9 cellular contexts compared by ENCODE assay signal in the genomic region with DNA sequence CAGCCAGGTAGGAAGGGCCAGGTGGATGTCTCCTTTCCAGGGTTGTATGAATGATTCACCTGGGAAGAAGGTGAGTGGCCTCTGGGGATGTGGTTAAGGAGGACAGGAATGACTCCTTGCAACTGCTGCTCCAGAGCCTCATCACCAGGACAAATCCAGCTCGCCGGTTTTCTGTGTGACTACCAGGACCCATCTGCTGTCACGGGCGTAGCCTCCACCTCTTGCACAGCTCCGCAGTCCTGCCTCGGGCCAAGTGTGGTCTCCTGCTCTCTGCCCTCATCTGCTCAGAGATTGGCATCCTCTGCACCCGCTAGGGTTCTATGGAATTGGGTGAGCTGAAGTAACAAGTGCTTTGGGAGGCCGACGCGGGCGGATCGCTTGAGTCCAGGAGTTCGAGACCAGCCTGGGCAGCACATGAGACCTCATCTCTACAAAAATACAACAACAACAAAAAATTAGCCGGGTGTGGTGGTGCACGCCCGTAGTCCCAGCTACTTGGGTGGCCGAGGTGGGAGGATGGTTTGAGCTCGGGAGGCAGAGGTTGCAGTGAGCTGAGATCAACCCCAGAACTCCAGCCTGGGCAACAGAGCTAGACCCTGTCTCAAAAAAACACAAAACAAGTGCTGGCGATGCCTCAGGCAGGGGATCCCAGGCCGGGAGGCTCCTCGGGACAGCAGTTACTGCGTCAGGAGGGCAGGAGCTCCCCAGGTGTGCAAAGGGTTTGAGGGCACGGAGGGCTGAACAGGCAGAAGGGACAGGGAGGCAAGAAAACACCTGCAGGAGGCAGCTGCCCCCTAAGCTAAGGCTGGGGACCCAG. TPM values are rescaled to one million over a fixed set of nuclear protein-coding genes. Genes with fewer than 3 reads are reported as not detected.
DNase-seq lines count a peak whose midpoint lies in the region; ATAC-seq and TF ChIP-seq lines count a peak whose summit lies in the region.
"Had no signal": no experiment of that assay in that cellular context is flagged by ENCODE, and none has a peak within 500 bp of the region (broad histone marks: within the 10 kb centered on the region; RNA-seq: fewer than 3 reads in every experiment).

No MANE protein-coding gene starts in this region.

- H3K36me3 ChIP-seq in SK-N-SH (replicated peaks in 1 of 2; ENCODE audit: control insufficient read depth in 1 of 2, insufficient read depth in 2 of 2, low read length in 1 of 2) = peaks cover 4% of the 10 kb centered on the region in 2 experiments
- H3K36me3 ChIP-seq in kidney epithelial cell (ENCODE audit: control insufficient read depth, insufficient read depth, low read length) = no peaks in the 10 kb centered on the region

- H3K36me3 Mint-ChIP-seq in activated naive CD8-positive, alpha-beta T cell treated with anti-CD3 and anti-CD28 coated beads for 36 hours = peaks cover 24% of the 10 kb centered on the region

- H2AFZ ChIP-seq in SK-N-SH (ENCODE audit: low read depth) = peak overlapping the region; percentile 81; the same call in 1 of the 2 replicates

- ATAC-seq in SK-N-SH treated with all-trans-retinoic acid at 6 μM for 48 hours (no peak), GM21528 (IDR thresholded peaks at IDR 0.05; ENCODE audit: low FRiP score, unreplicated experiment) (no peak)

- no peak for DNase-seq in SK-N-SH
- DNase-seq in activated naive CD8-positive, alpha-beta T cell treated with anti-CD3 and anti-CD28 coated beads for 36 hours = no peak
- DNase-seq in kidney epithelial cell (ENCODE audit: low read depth) = no peak
- peak in 1 of 49 donors; percentile 45 for DNase-seq in substantia nigra (lab: John Stamatoyannopoulos, UW)
- no peak for DNase-seq in stimulated activated CD4-positive, alpha-beta T cell treated with anti-CD3 and anti-CD28 coated beads, Interleukin-15, amount 100 ng/mL, for 24 hours
- no peak for DNase-seq in Ammon's horn (ENCODE audit: low spot score)

- peaks cover 0 to under 1% of the 10 kb centered on the region in 2 experiments; a peak in 1 of 4 replicates for H3K4me1 ChIP-seq in SK-N-SH (ENCODE audit: control insufficient read depth in 1 of 2, insufficient read depth in 2 of 2, low read depth in 1 of 2, low read length in 1 of 2)

- H4K20me1 ChIP-seq in SK-N-SH (ENCODE audit: insufficient read depth) = no peaks in the 10 kb centered on the region; the same call in 1 of the 2 replicates

- H3K4me3 ChIP-seq in SK-N-SH (ENCODE audit: low read depth in 2 of 2, low read length in 1 of 2) (peak overlapping the region; percentile 47 to 56), kidney epithelial cell (ENCODE audit: low read depth, low read length) (peak overlapping the region; percentile 79)

- H3K4me1 Mint-ChIP-seq in activated naive CD8-positive, alpha-beta T cell treated with anti-CD3 and anti-CD28 coated beads for 36 hours = peaks cover 32% of the 10 kb centered on the region

- no peaks in the 10 kb centered on the region for H3K9me2 ChIP-seq in SK-N-SH

- no peaks in the 10 kb centered on the region for H3K27me3 Mint-ChIP-seq in activated naive CD8-positive, alpha-beta T cell treated with anti-CD3 and anti-CD28 coated beads for 36 hours

- H3K9me3 Mint-ChIP-seq in activated naive CD8-positive, alpha-beta T cell treated with anti-CD3 and anti-CD28 coated beads for 36 hours = no peaks in the 10 kb centered on the region

- CTCF ChIA-PET in SK-N-SH (lab: Yijun Ruan, JAX) = interaction anchor here (0.8 to 4.7 kb wide), 15 partner anchors 9 to 145 kb away, joined by 3 to 37 read pairs (median 4); partner anchors contain the start of gene ING5

- H3K27ac Mint-ChIP-seq in activated naive CD8-positive, alpha-beta T cell treated with anti-CD3 and anti-CD28 coated beads for 36 hours = peak overlapping the region; percentile 42

- no peak for TF ChIP-seq CTCF in SK-N-SH (IDR thresholded peaks at IDR 0.05)
- TF ChIP-seq CTCF in kidney epithelial cell (IDR thresholded peaks at IDR 0.05; ENCODE audit: insufficient read depth, low read length, poor library complexity, severe bottlenecking) = no peak

- peak overlapping the region; percentile 84 for H3K4me2 ChIP-seq in SK-N-SH

- H3F3A ChIP-seq in SK-N-SH (replicated peaks; ENCODE audit: insufficient read depth) = no peaks in the 10 kb centered on the region

- TF ChIP-seq EP300 in SK-N-SH (IDR thresholded peaks at IDR 0.05; ENCODE audit: borderline replicate concordance in 1 of 2, low read depth in 1 of 2, low read length in 1 of 2) = no peak

- peak overlapping the region; percentile 40 for H3K4me3 Mint-ChIP-seq in activated naive CD8-positive, alpha-beta T cell treated with anti-CD3 and anti-CD28 coated beads for 36 hours

- peaks cover 22% of the 10 kb centered on the region; the same call in 1 of the 2 replicates for H3K79me2 ChIP-seq in SK-N-SH (ENCODE audit: insufficient read depth)

- 92% methylated on average over 15 of the region's 23 CpGs for WGBS in SK-N-SH (ENCODE audit: low lambda C conversion rate)

- no peak overlapping the region; a peak in 1 of 4 replicates for H3K27ac ChIP-seq in SK-N-SH (ENCODE audit: low read depth in 2 of 2, low read length in 1 of 2)
- H3K27ac ChIP-seq in substantia nigra (ENCODE audit: low read depth, low read length, poor library complexity, severe bottlenecking) = peak overlapping the region; percentile 73

- no peaks in the 10 kb centered on the region for H3K9me3 ChIP-seq in SK-N-SH

- POLR2A ChIA-PET in SK-N-SH (lab: Yijun Ruan, JAX) = interaction anchor here (0.6 to 2.3 kb wide), 6 partner anchors 32 to 145 kb away, joined by 3 to 14 read pairs (median 4); partner anchors contain the start of genes ING5 and RTP5

- no peak for TF ChIP-seq RAD21 in SK-N-SH (IDR thresholded peaks at IDR 0.05; ENCODE audit: low read length)

- peak overlapping the region; percentile 53; the same call in 1 of the 2 replicates for H3K9ac ChIP-seq in SK-N-SH

- H3K27me3 ChIP-seq in SK-N-SH (ENCODE audit: insufficient read depth) (no peaks in the 10 kb centered on the region), kidney epithelial cell (ENCODE audit: control insufficient read depth, insufficient read depth, low read length) (no peaks in the 10 kb centered on the region)

TF ChIP-seq in SK-N-SH, 30 proteins besides CTCF, POLR2A, EP300 and RAD21:
- TF ChIP-seq YY1 (IDR thresholded peaks at IDR 0.05; ENCODE audit: low read depth) (no peak), JUND (IDR thresholded peaks at IDR 0.05) (no peak), FOXM1 (IDR thresholded peaks at IDR 0.05; ENCODE audit: low read depth) (no peak), TCF12 (IDR thresholded peaks at IDR 0.05) (no peak), RXRA (IDR thresholded peaks at IDR 0.05; ENCODE audit: borderline replicate concordance, low read depth) (no peak), TAF1 (IDR thresholded peaks at IDR 0.05; ENCODE audit: borderline replicate concordance, low read depth, low read length) (no peak), FOXJ3 (CRISPR knock-in tag; IDR thresholded peaks at IDR 0.05) (no peak)

TF ChIP-seq in SK-N-SH treated with all-trans-retinoic acid at 6 μM for 48 hours, 23 proteins besides CTCF, POLR2A, EP300 and RAD21:
- no peak for TF ChIP-seq OSR1 (CRISPR knock-in tag; IDR thresholded peaks at IDR 0.05)

RNA-seq across cellular contexts. Expression of gene D2HGDH, which starts 0.8 kb away (rescaled TPM):
- polyA plus RNA-seq in SK-N-SH (2012; rRNA removed) = 33.7 and 36.3 TPM in 2 replicates
- polyA plus RNA-seq in SK-N-SH (2012; cell fraction: cytosol; rRNA removed) = 12.4 and 18.7 TPM in 2 replicates
- 210 and 218 TPM in 2 replicates for polyA plus RNA-seq in SK-N-SH (2012; cell fraction: nucleus; rRNA removed)
- total RNA-seq in activated naive CD8-positive, alpha-beta T cell treated with anti-CD3 and anti-CD28 coated beads for 36 hours = 10 to 100 TPM; 26.9 to 29.3 TPM
- total RNA-seq in kidney epithelial cell = 10.2 and 16.5 TPM in 2 replicates

RNA-seq across cellular contexts. Expression of gene ING5, which starts 31.8 kb away (rescaled TPM):
- 56.3 and 62.9 TPM in 2 replicates for polyA plus RNA-seq in SK-N-SH (2012; rRNA removed)
- 31.8 and 41.4 TPM in 2 replicates for polyA plus RNA-seq in SK-N-SH (2012; cell fraction: cytosol; rRNA removed)
- 212 and 214 TPM in 2 replicates for polyA plus RNA-seq in SK-N-SH (2012; cell fraction: nucleus; rRNA removed)
- total RNA-seq in activated naive CD8-positive, alpha-beta T cell treated with anti-CD3 and anti-CD28 coated beads for 36 hours = 10 to 100 TPM; 37.1 to 45.5 TPM
- total RNA-seq in kidney epithelial cell = 12.6 and 25.6 TPM in 2 replicates

RNA-seq across cellular contexts. Expression of gene GAL3ST2, which starts 43.0 kb away (rescaled TPM):
- 0.10 and 0.15 TPM in 2 replicates for polyA plus RNA-seq in SK-N-SH (2012; rRNA removed)
- polyA plus RNA-seq in SK-N-SH (2012; cell fraction: cytosol; rRNA removed) = 0.04 TPM in 1 of 2 replicates, not detected in the other
- 0.74 and 1.0 TPM in 2 replicates for polyA plus RNA-seq in SK-N-SH (2012; cell fraction: nucleus; rRNA removed)
- total RNA-seq in activated naive CD8-positive, alpha-beta T cell treated with anti-CD3 and anti-CD28 coated beads for 36 hours = under 1 TPM in 1 of 2 experiments, not detected in 1; 0.31 TPM
- not detected in 2 replicates for total RNA-seq in kidney epithelial cell
- total RNA-seq: lung microvascular endothelial cell had no signal

RNA-seq across cellular contexts. Expression of gene DTYMK, which starts 47.0 kb away (rescaled TPM):
- polyA plus RNA-seq in SK-N-SH (2012; rRNA removed) = 36.3 and 51.1 TPM in 2 replicates
- polyA plus RNA-seq in SK-N-SH (2012; cell fraction: cytosol; rRNA removed) = 32.5 and 40.9 TPM in 2 replicates
- 32.1 and 47.2 TPM in 2 replicates for polyA plus RNA-seq in SK-N-SH (2012; cell fraction: nucleus; rRNA removed)
- total RNA-seq in activated naive CD8-positive, alpha-beta T cell treated with anti-CD3 and anti-CD28 coated beads for 36 hours = 100 to 1,000 TPM; 116 to 121 TPM
- total RNA-seq in kidney epithelial cell = 32.9 and 35.6 TPM in 2 replicates
